9 cellular contexts compared by ENCODE assay signal in the genomic region with DNA sequence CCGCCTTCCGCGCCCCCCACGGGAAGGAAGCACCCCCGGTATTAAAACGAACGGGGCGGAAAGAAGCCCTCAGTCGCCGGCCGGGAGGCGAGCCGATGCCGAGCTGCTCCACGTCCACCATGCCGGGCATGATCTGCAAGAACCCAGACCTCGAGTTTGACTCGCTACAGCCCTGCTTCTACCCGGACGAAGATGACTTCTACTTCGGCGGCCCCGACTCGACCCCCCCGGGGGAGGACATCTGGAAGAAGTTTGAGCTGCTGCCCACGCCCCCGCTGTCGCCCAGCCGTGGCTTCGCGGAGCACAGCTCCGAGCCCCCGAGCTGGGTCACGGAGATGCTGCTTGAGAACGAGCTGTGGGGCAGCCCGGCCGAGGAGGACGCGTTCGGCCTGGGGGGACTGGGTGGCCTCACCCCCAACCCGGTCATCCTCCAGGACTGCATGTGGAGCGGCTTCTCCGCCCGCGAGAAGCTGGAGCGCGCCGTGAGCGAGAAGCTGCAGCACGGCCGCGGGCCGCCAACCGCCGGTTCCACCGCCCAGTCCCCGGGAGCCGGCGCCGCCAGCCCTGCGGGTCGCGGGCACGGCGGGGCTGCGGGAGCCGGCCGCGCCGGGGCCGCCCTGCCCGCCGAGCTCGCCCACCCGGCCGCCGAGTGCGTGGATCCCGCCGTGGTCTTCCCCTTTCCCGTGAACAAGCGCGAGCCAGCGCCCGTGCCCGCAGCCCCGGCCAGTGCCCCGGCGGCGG. TPM values are rescaled to one million over a fixed set of nuclear protein-coding genes. Genes with fewer than 3 reads are reported as not detected.
DNase-seq lines count a peak whose midpoint lies in the region; ATAC-seq, FAIRE-seq and TF ChIP-seq lines count a peak whose summit lies in the region.
"Had no signal": no experiment of that assay in that cellular context is flagged by ENCODE, and none has a peak within 500 bp of the region (broad histone marks: within the 10 kb centered on the region; RNA-seq: fewer than 3 reads in every experiment).

No MANE protein-coding gene starts in this region.

- H3K4ac ChIP-seq in neuronal stem cell (ENCODE audit: low read length) = peak overlapping the region; percentile 97

- peak overlapping the region; percentile 83 for H3K23ac ChIP-seq in neuronal stem cell (ENCODE audit: low read depth, low read length, poor library complexity)

- peak overlapping the region; percentile 93 for H4K91ac ChIP-seq in neuronal stem cell (ENCODE audit: low read depth, low read length, poor library complexity)

- H3K36me3 ChIP-seq in NT2/D1 (ENCODE audit: insufficient read depth, insufficient read length, low read length) = peaks cover 46% of the 10 kb centered on the region
- no peaks in the 10 kb centered on the region for H3K36me3 ChIP-seq in esophagus (ENCODE audit: control insufficient read depth in 2 of 2, insufficient read depth in 2 of 2, low read length in 1 of 2)
- H3K36me3 ChIP-seq in neuronal stem cell (replicated peaks in 1 of 2; ENCODE audit: control insufficient read depth in 2 of 2, insufficient read depth in 2 of 2, low read length in 2 of 2) = peaks cover 15 to 52% of the 10 kb centered on the region in 2 donors

- H4K8ac ChIP-seq in neuronal stem cell (ENCODE audit: low read depth, low read length) = no peak overlapping the region

- H2BK120ac ChIP-seq in neuronal stem cell (ENCODE audit: low read depth, low read length) = peak overlapping the region; percentile 99

- H2BK5ac ChIP-seq in neuronal stem cell (ENCODE audit: low read length) = peak overlapping the region; percentile 99

- H3K4me2 ChIP-seq in neuronal stem cell (ENCODE audit: insufficient read depth, low read length, poor library complexity, severe bottlenecking) = peak overlapping the region; percentile 75

- H3K4me3 ChIP-seq in NT2/D1 (ENCODE audit: insufficient read length, low read depth) (peak overlapping the region; percentile 90), esophagus (ENCODE audit: low read depth in 1 of 2, low read length in 2 of 2) (peak overlapping the region; percentile 40 to 51), neuronal stem cell (ENCODE audit: low read length in 2 of 2) (peak overlapping the region; percentile 92 to 94)

- peak overlapping the region; percentile 99 for H2AK5ac ChIP-seq in neuronal stem cell (ENCODE audit: low read depth, low read length)

- POLR2A ChIA-PET in GM10248 (lab: Yijun Ruan, JAX) = no interaction called here

- peak overlapping the region; percentile 99 for H3K14ac ChIP-seq in neuronal stem cell (ENCODE audit: low read length)

- FAIRE-seq in urothelium cell line (lab: Jason Lieb, UNC) = no peak

- H2BK12ac ChIP-seq in neuronal stem cell (ENCODE audit: low read length) = no peak overlapping the region

- DNase-seq in GM10248 (ENCODE audit: extremely low spot score) (peak; percentile 31), NT2/D1 (ENCODE audit: low read depth, low spot score) (no peak), neuronal stem cell (ENCODE audit: low spot score) (peak; percentile 48), urothelium cell line (ENCODE audit: low spot score) (no peak)

- H3K9me3 ChIP-seq in NT2/D1 (ENCODE audit: insufficient read depth, low read length) (no peaks in the 10 kb centered on the region), esophagus (ENCODE audit: control insufficient read depth in 2 of 2, insufficient read depth in 1 of 2, low read depth in 1 of 2, low read length in 1 of 2) (no peaks in the 10 kb centered on the region), neuronal stem cell (replicated peaks in 1 of 2; ENCODE audit: control insufficient read depth in 2 of 2, insufficient read depth in 1 of 2, low read depth in 1 of 2, low read length in 2 of 2) (peaks cover 3 to 10% of the 10 kb centered on the region in 2 donors)

- H3K27me3 ChIP-seq in NT2/D1 (ENCODE audit: insufficient read depth, insufficient read length) = no peaks in the 10 kb centered on the region
- peaks cover 0 to 16% of the 10 kb centered on the region in 2 donors for H3K27me3 ChIP-seq in esophagus (ENCODE audit: control insufficient read depth in 1 of 2, insufficient read depth in 2 of 2, low read length in 2 of 2)
- H3K27me3 ChIP-seq in neuronal stem cell (ENCODE audit: control insufficient read depth in 3 of 3, insufficient read depth in 3 of 3, low read depth in 1 of 3, low read length in 3 of 3) = no peaks in the 10 kb centered on the region

- H3K27ac ChIP-seq in esophagus (ENCODE audit: low read depth in 2 of 2, low read length in 1 of 2) (no peak overlapping the region), neuronal stem cell (replicated peaks; ENCODE audit: low read length) (peak overlapping the region; percentile 53)
- H3K27ac ChIP-seq: HL-60 had no signal

- H3K9ac ChIP-seq in NT2/D1 (ENCODE audit: insufficient read length, low read depth) = peak overlapping the region; percentile 96
- H3K9ac ChIP-seq in neuronal stem cell (ENCODE audit: low read depth, low read length, poor library complexity) = peak overlapping the region; percentile 99

- peak overlapping the region; percentile 95 for H2BK15ac ChIP-seq in neuronal stem cell (ENCODE audit: low read length)

- H3K4me1 ChIP-seq in NT2/D1 (ENCODE audit: insufficient read depth, insufficient read length) (peaks cover 6% of the 10 kb centered on the region), esophagus (ENCODE audit: control insufficient read depth in 2 of 2, insufficient read depth in 2 of 2, low read length in 1 of 2) (peaks cover 0 to 10% of the 10 kb centered on the region in 2 donors), neuronal stem cell (ENCODE audit: control insufficient read depth in 2 of 2, insufficient read depth in 1 of 2, low read depth in 1 of 2, low read length in 2 of 2) (peaks cover 18 to 21% of the 10 kb centered on the region in 2 donors)

- H3K18ac ChIP-seq in neuronal stem cell (ENCODE audit: low read length) = peak overlapping the region; percentile 99

- CTCF ChIA-PET in GM10248 (lab: Yijun Ruan, JAX) = interaction anchor here (4.2 kb wide), 1 partner anchor 340 kb away, joined by 30 read pairs; no protein-coding TSS in a partner anchor

- no peak for TF ChIP-seq CTCF in GM10248 (IDR thresholded peaks at IDR 0.05; ENCODE audit: control extremely low read depth, extremely low read depth, low read depth, missing control alignments)

- peak overlapping the region; percentile 23 for H2AFZ ChIP-seq in neuronal stem cell (ENCODE audit: low read length)

- peaks cover 2% of the 10 kb centered on the region for H3K79me1 ChIP-seq in neuronal stem cell (ENCODE audit: low read depth, low read length)

- 2% methylated on average over 70 to 90 of the region's 90 CpGs for WGBS in esophagus, 2 donors
- WGBS in neuronal stem cell (ENCODE audit: extremely low coverage in 2 of 2, insufficient read length in 2 of 2, insufficient replicate concordance in 1 of 2), 2 donors = no CpG with 5 or more reads among the region's 90 CpGs

- ATAC-seq in HG03159 (IDR thresholded peaks at IDR 0.05; ENCODE audit: unreplicated experiment) (no peak), GM18861 (IDR thresholded peaks at IDR 0.05; ENCODE audit: unreplicated experiment) (no peak), HG03095 (IDR thresholded peaks at IDR 0.05; ENCODE audit: unreplicated experiment) (no peak)

RNA-seq across cellular contexts. Expression of gene MYCN, which starts 1.8 kb away (rescaled TPM):
- polyA plus RNA-seq in esophagus = under 1 TPM; 0.49 to 0.51 TPM
- polyA plus RNA-seq in neuronal stem cell (2013, experiment 1 of 2) = 43.3 TPM
- 44.3 TPM for polyA plus RNA-seq in neuronal stem cell (2013, experiment 2 of 2)

Comparison
In these comparisons a context has a peak if more than half of its experiments do, and no peak if none do; other contexts are left out.
1. DNase-seq: peak in GM10248 (single experiment) and neuronal stem cell (single experiment); none in NT2/D1 (single experiment) and urothelium cell line (single experiment).
2. Peak in every context shown above with its lines, with median percentiles within 50 percentile points of each other: H3K4me3 ChIP-seq.